Comparison of ENCODE assay signal across 9 cellular contexts in the genomic region with DNA sequence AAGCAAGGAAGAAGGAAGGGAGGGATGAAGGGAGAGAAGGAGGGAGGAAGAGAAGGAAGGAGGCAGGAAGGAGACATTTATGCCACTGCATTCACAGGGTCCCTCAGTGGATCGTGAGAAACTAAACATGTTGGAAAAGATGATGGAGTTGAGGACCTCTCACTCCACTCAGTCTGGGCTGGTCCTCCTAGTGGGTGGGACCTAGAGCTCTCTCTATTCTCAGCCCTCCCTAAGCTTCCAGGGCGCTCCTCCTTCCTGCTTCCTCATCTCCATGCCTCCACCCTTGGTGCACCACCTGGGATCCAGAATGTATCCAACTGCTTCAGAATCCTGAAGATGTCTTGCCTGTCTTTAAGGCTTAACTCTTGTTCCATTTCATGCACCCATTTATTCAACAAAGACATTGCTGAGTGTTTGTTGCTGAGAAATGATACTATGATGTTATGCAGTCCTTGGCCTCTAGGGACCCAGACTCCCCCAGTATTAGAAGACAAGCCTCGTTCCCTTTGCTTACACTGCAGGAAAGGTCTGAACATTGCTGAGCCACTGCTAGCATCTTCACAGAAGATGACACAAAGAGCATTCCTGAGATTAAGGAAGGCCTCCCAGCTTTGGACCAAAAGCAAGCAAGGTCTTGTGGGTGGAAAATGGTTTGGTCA.
DNase-seq lines count a peak whose midpoint lies in the region; ATAC-seq and TF ChIP-seq lines count a peak whose summit lies in the region.
"Had no signal": no experiment of that assay in that cellular context is flagged by ENCODE, and none has a peak within 500 bp of the region (broad histone marks: within the 10 kb centered on the region; RNA-seq: fewer than 3 reads in every experiment).

No MANE protein-coding gene starts in this region.

- H3K9me3 ChIP-seq in transverse colon: no peaks in the 10 kb centered on the region

- 50 to 55% methylated on average over 2 to 3 of the region's 3 CpGs for WGBS in transverse colon (ENCODE audit: low coverage in 1 of 2), 2 donors

- no peaks in the 10 kb centered on the region for H3K36me3 ChIP-seq in transverse colon

- no peak overlapping the region for H3K4me3 Mint-ChIP-seq in CD14-positive monocyte
- no peak overlapping the region for H3K4me3 Mint-ChIP-seq in activated T-helper 1 cell treated with anti-CD3 and anti-CD28 coated beads, Interleukin-12 subunit alpha, Interleukin-12 subunit beta, Interleukin-2, Interleukin-4 antibody, amounts not matched to agents 30 ng/mL and 10 ng/mL and 1 ng/mL, durations not matched to agents 14 hours and 24 hours and 36 hours
- H3K4me3 Mint-ChIP-seq in activated CD8-positive, alpha-beta memory T cell treated with anti-CD3 and anti-CD28 coated beads, Interleukin-2, amount 10 ng/mL, durations not matched to agents 7 days and 5 days: no peak overlapping the region

- TF ChIP-seq CTCF in CD14-positive monocyte (IDR thresholded peaks at IDR 0.05) (peak; percentile 27), fibroblast of mammary gland (conservative IDR thresholded peaks at IDR 0.05; ENCODE audit: control insufficient read depth, insufficient read depth, low read depth, low read length) (peak; percentile 33), transverse colon (IDR thresholded peaks at IDR 0.05) (peak in 1 of 5 experiments; percentile 8)

- ATAC-seq in GM21360 (IDR thresholded peaks at IDR 0.05; ENCODE audit: unreplicated experiment): peak; percentile 84
- ATAC-seq in activated CD8-positive, alpha-beta memory T cell treated with anti-CD3 and anti-CD28 coated beads, Interleukin-2, amount 10 ng/mL, durations not matched to agents 7 days and 5 days: no peak

- in situ Hi-C loops in transverse colon (cut with MboI; ENCODE audit: low pct_ligation_motif_present in 1 of 4, low pct_unique_long_range_greater_than_20kb in 1 of 4, low sequenced_read_pairs in 3 of 4): loop anchor here in 2 of 4 donors (25.0 kb wide), 1 partner anchor 1649 kb away; no protein-coding TSS in a partner anchor

- no peaks in the 10 kb centered on the region for H3K4me1 ChIP-seq in transverse colon

- no peaks in the 10 kb centered on the region for H3K4me1 Mint-ChIP-seq in CD14-positive monocyte
- H3K4me1 Mint-ChIP-seq in activated T-helper 1 cell treated with anti-CD3 and anti-CD28 coated beads, Interleukin-12 subunit alpha, Interleukin-12 subunit beta, Interleukin-2, Interleukin-4 antibody, amounts not matched to agents 30 ng/mL and 10 ng/mL and 1 ng/mL, durations not matched to agents 14 hours and 24 hours and 36 hours (ENCODE audit: low read depth): no peaks in the 10 kb centered on the region
- H3K4me1 Mint-ChIP-seq in activated CD8-positive, alpha-beta memory T cell treated with anti-CD3 and anti-CD28 coated beads, Interleukin-2, amount 10 ng/mL, durations not matched to agents 7 days and 5 days: no peaks in the 10 kb centered on the region

- H3K36me3 Mint-ChIP-seq in CD14-positive monocyte: no peaks in the 10 kb centered on the region
- H3K36me3 Mint-ChIP-seq in activated T-helper 1 cell treated with anti-CD3 and anti-CD28 coated beads, Interleukin-12 subunit alpha, Interleukin-12 subunit beta, Interleukin-2, Interleukin-4 antibody, amounts not matched to agents 30 ng/mL and 10 ng/mL and 1 ng/mL, durations not matched to agents 14 hours and 24 hours and 36 hours (ENCODE audit: low read depth): no peaks in the 10 kb centered on the region
- no peaks in the 10 kb centered on the region for H3K36me3 Mint-ChIP-seq in activated CD8-positive, alpha-beta memory T cell treated with anti-CD3 and anti-CD28 coated beads, Interleukin-2, amount 10 ng/mL, durations not matched to agents 7 days and 5 days

- CTCF ChIA-PET in activated CD8-positive, alpha-beta memory T cell treated with anti-CD3 and anti-CD28 coated beads, Interleukin-2, amount 10 ng/mL, durations not matched to agents 7 days and 5 days (lab: Charles Lee): interaction anchor here (1.3 kb wide), 1 partner anchor 11 kb away, joined by 6 read pairs; no protein-coding TSS in a partner anchor

- no peak overlapping the region for H3K27ac ChIP-seq in transverse colon

- no peaks in the 10 kb centered on the region for H3K27me3 ChIP-seq in transverse colon

- TF ChIP-seq EP300 in transverse colon (IDR thresholded peaks at IDR 0.05; ENCODE audit: low read depth): no peak

- H3K9me3 Mint-ChIP-seq in CD14-positive monocyte: no peaks in the 10 kb centered on the region
- no peaks in the 10 kb centered on the region for H3K9me3 Mint-ChIP-seq in activated T-helper 1 cell treated with anti-CD3 and anti-CD28 coated beads, Interleukin-12 subunit alpha, Interleukin-12 subunit beta, Interleukin-2, Interleukin-4 antibody, amounts not matched to agents 30 ng/mL and 10 ng/mL and 1 ng/mL, durations not matched to agents 14 hours and 24 hours and 36 hours
- H3K9me3 Mint-ChIP-seq in activated CD8-positive, alpha-beta memory T cell treated with anti-CD3 and anti-CD28 coated beads, Interleukin-2, amount 10 ng/mL, durations not matched to agents 7 days and 5 days (ENCODE audit: low read depth): no peaks in the 10 kb centered on the region
- H3K9me3 Mint-ChIP-seq: activated T-helper 2 cell treated with anti-CD3 and anti-CD28 coated beads, Interferon-gamma antibody, Interleukin-2, Interleukin-4, amounts not matched to agents 10 μg/mL and 5 μg/mL and 100 μg/mL, durations not matched to agents 14 hours and 24 hours and 36 hours had no signal

- DNase-seq in CD14-positive monocyte (ENCODE audit: low spot score) (no peak), HT1080 (ENCODE audit: low read depth) (peak; percentile 15), fibroblast of mammary gland (ENCODE audit: low read depth) (peak; percentile 14), transverse colon (no peak), ureter (ENCODE audit: low spot score) (no peak)
- DNase-seq in activated T-helper 1 cell treated with anti-CD3 and anti-CD28 coated beads, Interleukin-12 subunit alpha, Interleukin-12 subunit beta, Interleukin-2, Interleukin-4 antibody, amounts not matched to agents 30 ng/mL and 10 ng/mL and 1 ng/mL, durations not matched to agents 14 hours and 24 hours and 36 hours (ENCODE audit: low spot score): no peak
- DNase-seq in activated CD8-positive, alpha-beta memory T cell treated with anti-CD3 and anti-CD28 coated beads, Interleukin-2, amount 10 ng/mL, durations not matched to agents 7 days and 5 days: no peak

- H3K27me3 Mint-ChIP-seq in CD14-positive monocyte (ENCODE audit: low read depth in 3 of 3): peaks cover 0 to 4% (median 0%) of the 10 kb centered on the region in 3 donors
- no peaks in the 10 kb centered on the region for H3K27me3 Mint-ChIP-seq in activated T-helper 1 cell treated with anti-CD3 and anti-CD28 coated beads, Interleukin-12 subunit alpha, Interleukin-12 subunit beta, Interleukin-2, Interleukin-4 antibody, amounts not matched to agents 30 ng/mL and 10 ng/mL and 1 ng/mL, durations not matched to agents 14 hours and 24 hours and 36 hours (ENCODE audit: insufficient read depth)
- no peaks in the 10 kb centered on the region for H3K27me3 Mint-ChIP-seq in activated CD8-positive, alpha-beta memory T cell treated with anti-CD3 and anti-CD28 coated beads, Interleukin-2, amount 10 ng/mL, durations not matched to agents 7 days and 5 days

- TF ChIP-seq POLR2A in transverse colon (IDR thresholded peaks at IDR 0.05): no peak

- no peak overlapping the region for H3K27ac Mint-ChIP-seq in CD14-positive monocyte
- no peak overlapping the region for H3K27ac Mint-ChIP-seq in activated T-helper 1 cell treated with anti-CD3 and anti-CD28 coated beads, Interleukin-12 subunit alpha, Interleukin-12 subunit beta, Interleukin-2, Interleukin-4 antibody, amounts not matched to agents 30 ng/mL and 10 ng/mL and 1 ng/mL, durations not matched to agents 14 hours and 24 hours and 36 hours
- no peak overlapping the region for H3K27ac Mint-ChIP-seq in activated CD8-positive, alpha-beta memory T cell treated with anti-CD3 and anti-CD28 coated beads, Interleukin-2, amount 10 ng/mL, durations not matched to agents 7 days and 5 days
- H3K27ac Mint-ChIP-seq: activated T-helper 2 cell treated with anti-CD3 and anti-CD28 coated beads, Interferon-gamma antibody, Interleukin-2, Interleukin-4, amounts not matched to agents 10 μg/mL and 5 μg/mL and 100 μg/mL, durations not matched to agents 14 hours and 24 hours and 36 hours had no signal

- H3K4me3 ChIP-seq in fibroblast of mammary gland (ENCODE audit: control insufficient read depth, low read depth, low read length) (no peak overlapping the region), transverse colon (no peak overlapping the region)

- intact Hi-C loops in CD14-positive monocyte (cut with micrococcal nuclease) (no loop called here), transverse colon (cut with DNase I; ENCODE audit: low total_unique reads) (no loop called here)
- intact Hi-C loops in activated T-helper 1 cell treated with anti-CD3 and anti-CD28 coated beads, Interleukin-12 subunit alpha, Interleukin-12 subunit beta, Interleukin-2, Interleukin-4 antibody, amounts not matched to agents 30 ng/mL and 10 ng/mL and 1 ng/mL, durations not matched to agents 14 hours and 24 hours and 36 hours (cut with micrococcal nuclease): no loop called here

Comparison
In these comparisons a context has a peak if more than half of its experiments do, and no peak if none do; other contexts are left out.
1. DNase-seq: peak in HT1080 (single experiment) and fibroblast of mammary gland (single experiment); none in CD14-positive monocyte (single experiment), activated T-helper 1 cell treated with anti-CD3 and anti-CD28 coated beads, Interleukin-12 subunit alpha, Interleukin-12 subunit beta, Interleukin-2, Interleukin-4 antibody, amounts not matched to agents 30 ng/mL and 10 ng/mL and 1 ng/mL, durations not matched to agents 14 hours and 24 hours and 36 hours (single experiment), transverse colon (single experiment), activated CD8-positive, alpha-beta memory T cell treated with anti-CD3 and anti-CD28 coated beads, Interleukin-2, amount 10 ng/mL, durations not matched to agents 7 days and 5 days (single experiment) and ureter (single experiment).